In genomic region chr5:173707392-173707791, GRCh38 we compare ENCODE assay signal across 8 cellular contexts.
DNase-seq lines count a peak whose midpoint lies in the region; ATAC-seq and TF ChIP-seq lines count a peak whose summit lies in the region.

No MANE protein-coding gene starts in this region.

- WGBS in upper lobe of left lung, 2 donors, result 70 to 92% methylated on average over 1 to 4 of the region's 4 CpGs

- H3K4me3 ChIP-seq in fibroblast of lung (replicated peaks in 1 of 4; ENCODE audit: control extremely low read depth in 1 of 4, insufficient read depth in 1 of 4, low read depth in 3 of 4, low read length in 4 of 4) (no peak overlapping the region), upper lobe of left lung (no peak overlapping the region)
- no peak overlapping the region for H3K4me3 ChIP-seq in CD8-positive, alpha-beta memory T cell (ENCODE audit: low read length)

- no peak overlapping the region for H3K4me3 Mint-ChIP-seq in CD8-positive, alpha-beta memory T cell

- peak; percentile 19 to 29 for ATAC-seq in upper lobe of left lung (ENCODE audit: low FRiP score in 2 of 2)

- H3K9me3 ChIP-seq in fibroblast of lung (ENCODE audit: control insufficient read depth, insufficient read depth, low read depth, low read length), result no peaks in the 10 kb centered on the region
- H3K9me3 ChIP-seq in upper lobe of left lung, result no peaks in the 10 kb centered on the region
- H3K9me3 ChIP-seq in CD8-positive, alpha-beta memory T cell (ENCODE audit: low read length), result no peaks in the 10 kb centered on the region

- POLR2A ChIA-PET in CD8-positive, alpha-beta memory T cell (lab: Charles Lee), result no interaction called here

- no peak overlapping the region for H3K9ac ChIP-seq in fibroblast of lung (ENCODE audit: insufficient read depth, low read length)

- no peaks in the 10 kb centered on the region for H3K4me1 ChIP-seq in fibroblast of lung (ENCODE audit: control insufficient read depth, extremely low read depth, insufficient read depth, low read length)
- peaks cover 0 to 5% (median 2%) of the 10 kb centered on the region in 4 donors for H3K4me1 ChIP-seq in upper lobe of left lung
- no peaks in the 10 kb centered on the region for H3K4me1 ChIP-seq in CD8-positive, alpha-beta memory T cell (ENCODE audit: insufficient read depth, low read length)

- H4K20me1 ChIP-seq in fibroblast of lung (ENCODE audit: control insufficient read depth, extremely low read depth, insufficient read depth, low read length), result no peaks in the 10 kb centered on the region

- H3K4me2 ChIP-seq in fibroblast of lung (ENCODE audit: extremely low read depth, insufficient read depth, low read length), result no peak overlapping the region

- peak; percentile 11 for DNase-seq in NCI-H1694 (lab: John Stamatoyannopoulos, UW)
- no peak for DNase-seq in NCI-H1694 treated with DMSO at 0.1 percent for 48 hours (lab: John Stamatoyannopoulos, UW)
- DNase-seq in HPDE6-E6E7 (ENCODE audit: extremely low spot score), result peak; percentile 52
- DNase-seq in fibroblast of lung (ENCODE audit: low read depth in 2 of 2), result peak; percentile 4 to 64
- no peak for DNase-seq in upper lobe of left lung
- no peak for DNase-seq in CD8-positive, alpha-beta memory T cell
- no peak for DNase-seq in NCI-H2196 (lab: John Stamatoyannopoulos, UW; ENCODE audit: unreplicated experiment)
- DNase-seq in NCI-H1436 (lab: John Stamatoyannopoulos, UW), result no peak

- H3K9me3 Mint-ChIP-seq in CD8-positive, alpha-beta memory T cell, result no peaks in the 10 kb centered on the region

- TF ChIP-seq POLR2A in upper lobe of left lung (IDR thresholded peaks at IDR 0.05), result no peak

- H3K36me3 ChIP-seq in fibroblast of lung (ENCODE audit: control insufficient read depth, insufficient read depth, low read length) (no peaks in the 10 kb centered on the region), upper lobe of left lung (no peaks in the 10 kb centered on the region)
- H3K36me3 ChIP-seq in CD8-positive, alpha-beta memory T cell (ENCODE audit: insufficient read depth, low read length), result no peaks in the 10 kb centered on the region

- no peaks in the 10 kb centered on the region for H3K27me3 ChIP-seq in fibroblast of lung (ENCODE audit: control insufficient read depth, insufficient read depth, low read length)
- H3K27me3 ChIP-seq in upper lobe of left lung, result no peaks in the 10 kb centered on the region
- no peaks in the 10 kb centered on the region for H3K27me3 ChIP-seq in CD8-positive, alpha-beta memory T cell (ENCODE audit: insufficient read depth, low read length, poor library complexity, severe bottlenecking)

- no peaks in the 10 kb centered on the region for H3K36me3 Mint-ChIP-seq in CD8-positive, alpha-beta memory T cell

- peaks cover 2 to 4% of the 10 kb centered on the region in 2 donors for H3K27me3 Mint-ChIP-seq in CD8-positive, alpha-beta memory T cell

- CTCF ChIA-PET in CD8-positive, alpha-beta memory T cell (lab: Charles Lee), result no interaction called here

- H3K27ac Mint-ChIP-seq in CD8-positive, alpha-beta memory T cell, result no peak overlapping the region

- no peak for TF ChIP-seq EP300 in upper lobe of left lung (IDR thresholded peaks at IDR 0.05)

- H2AFZ ChIP-seq in fibroblast of lung (ENCODE audit: low read length), result no peak overlapping the region

- H3K4me1 Mint-ChIP-seq in CD8-positive, alpha-beta memory T cell, result no peaks in the 10 kb centered on the region

- H3K79me2 ChIP-seq in fibroblast of lung (ENCODE audit: control insufficient read depth, insufficient read depth, low read length), result no peaks in the 10 kb centered on the region

- no peak for TF ChIP-seq CTCF in fibroblast of lung (conservative IDR thresholded peaks at IDR 0.05 in 1 of 2, IDR thresholded peaks at IDR 0.05 in 1 of 2; ENCODE audit: low read depth in 1 of 2, low read length in 2 of 2)
- TF ChIP-seq CTCF in upper lobe of left lung (IDR thresholded peaks at IDR 0.05), result no peak

- H3K27ac ChIP-seq in fibroblast of lung (ENCODE audit: insufficient read depth, low read length) (no peak overlapping the region), upper lobe of left lung (no peak overlapping the region)
- no peak overlapping the region for H3K27ac ChIP-seq in CD8-positive, alpha-beta memory T cell (ENCODE audit: low read depth, low read length)

Comparison
In these comparisons a context has a peak if more than half of its experiments do, and no peak if none do; other contexts are left out.
1. DNase-seq: peak in NCI-H1694 (single experiment), HPDE6-E6E7 (single experiment) and fibroblast of lung (2 of 2); none in NCI-H1694 treated with DMSO at 0.1 percent for 48 hours (single experiment), upper lobe of left lung (0 of 2), CD8-positive, alpha-beta memory T cell (0 of 5), NCI-H2196 (single experiment) and NCI-H1436 (single experiment).